In the genomic region with DNA sequence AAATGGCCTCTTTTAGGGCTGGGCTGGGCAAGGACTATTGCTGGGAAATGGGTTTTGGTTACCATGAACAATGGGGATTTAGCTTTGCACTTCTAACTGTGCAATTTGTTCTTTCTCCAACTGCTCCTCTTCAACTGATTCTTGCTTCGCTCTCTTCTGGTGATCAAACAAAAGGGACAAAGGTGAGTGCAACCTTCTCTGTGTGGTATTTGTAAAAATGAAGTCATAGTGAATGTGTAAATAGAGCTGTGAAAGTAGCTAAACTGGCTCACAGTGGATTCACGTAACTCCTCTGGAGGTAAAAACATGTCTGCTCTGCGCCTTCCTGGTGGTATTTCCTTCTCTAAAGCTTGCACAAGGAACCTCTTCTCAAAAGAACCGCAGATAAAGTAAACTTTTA, we compare ENCODE assay signal across 20 cellular contexts. TPM values are rescaled to one million over a fixed set of nuclear protein-coding genes. Genes with fewer than 3 reads are reported as not detected.
DNase-seq lines count a peak whose midpoint lies in the region; ATAC-seq and TF ChIP-seq lines count a peak whose summit lies in the region.
"Had no signal": no experiment of that assay in that cellular context is flagged by ENCODE, and none has a peak within 500 bp of the region (broad histone marks: within the 10 kb centered on the region; RNA-seq: fewer than 3 reads in every experiment).

No MANE protein-coding gene starts in this region.

- H3K27me3 ChIP-seq in mucosa of stomach (ENCODE audit: control insufficient read depth, insufficient read depth, low read length) = no peaks in the 10 kb centered on the region
- H3K27me3 ChIP-seq: foreskin keratinocyte, neural progenitor cell had no signal

- peak overlapping the region; percentile 16 for H3K4me3 Mint-ChIP-seq in Calu3 (ENCODE audit: low read depth, unreplicated experiment)
- H3K4me3 Mint-ChIP-seq: activated CD4-positive, alpha-beta T cell treated with anti-CD3 and anti-CD28 coated beads, Interleukin-2, amount 10 ng/mL, durations not matched to agents 7 days and 5 days; CD4-positive, alpha-beta T cell; HFFc6; neural progenitor cell had no signal

- intact Hi-C loops in Calu3 (cut with micrococcal nuclease; ENCODE audit: unreplicated experiment) = no loop called here

- DNase-seq in Calu3 (peak; percentile 33), NCI-H2029 treated with DMSO at 0.1 percent for 48 hours (lab: John Stamatoyannopoulos, UW) (peak; percentile 56), epithelial cell of esophagus (ENCODE audit: low read depth) (peak; percentile 64), HK-2 (ENCODE audit: unreplicated experiment) (no peak), NCI-H1092 treated with DMSO at 0.1 percent for 48 hours (lab: John Stamatoyannopoulos, UW) (no peak)
- no peak for DNase-seq in activated CD4-positive, alpha-beta T cell treated with anti-CD3 and anti-CD28 coated beads, Interleukin-2, amount 50 U/mL, for 1 hour
- DNase-seq: activated CD4-positive, alpha-beta T cell treated with anti-CD3 and anti-CD28 coated beads, Interleukin-2, amount 10 ng/mL, durations not matched to agents 7 days and 5 days; activated CD8-positive, alpha-beta memory T cell treated with anti-CD3 and anti-CD28 coated beads, Interleukin-2, amount 50 U/mL, for 4 hours; activated effector memory CD4-positive, alpha-beta T cell treated with Interleukin-2 at 50 U/mL for 16 hours; CD4-positive, alpha-beta T cell; dermis blood vessel endothelial cell; foreskin keratinocyte; HFFc6; hippocampal formation; NCI-H1092; SW 1271 had no signal

- H3K36me3 Mint-ChIP-seq in Calu3 (ENCODE audit: insufficient read depth, unreplicated experiment) = no peaks in the 10 kb centered on the region
- H3K36me3 Mint-ChIP-seq: neural progenitor cell had no signal

- H3K9me3 ChIP-seq in mucosa of stomach (ENCODE audit: control insufficient read depth, low read length) = no peaks in the 10 kb centered on the region

- no peak overlapping the region for H3K4me3 ChIP-seq in epithelial cell of esophagus (ENCODE audit: low read length)
- H3K4me3 ChIP-seq in mucosa of stomach (ENCODE audit: low read length) = peak overlapping the region; percentile 12
- H3K4me3 ChIP-seq: neural progenitor cell had no signal

- ATAC-seq in HG02588 (IDR thresholded peaks at IDR 0.05; ENCODE audit: unreplicated experiment) = no peak
- ATAC-seq: foreskin keratinocyte had no signal

- CTCF ChIA-PET in Calu3 (lab: Charles Lee) = interaction anchor here (0.5 to 1.2 kb wide), 4 partner anchors 16 to 584 kb away, joined by 3 read pairs; no protein-coding TSS in a partner anchor

- H3K4me1 ChIP-seq in mucosa of stomach (ENCODE audit: control insufficient read depth, insufficient read depth, low read length) = peaks cover 33% of the 10 kb centered on the region
- H3K4me1 ChIP-seq: neural progenitor cell had no signal

- H3K27me3 Mint-ChIP-seq in Calu3 (ENCODE audit: unreplicated experiment) = no peaks in the 10 kb centered on the region

- peaks cover 37% of the 10 kb centered on the region for H3K4me1 Mint-ChIP-seq in Calu3 (ENCODE audit: low read depth, unreplicated experiment)
- H3K4me1 Mint-ChIP-seq: activated CD4-positive, alpha-beta T cell treated with anti-CD3 and anti-CD28 coated beads, Interleukin-2, amount 10 ng/mL, durations not matched to agents 7 days and 5 days; neural progenitor cell had no signal

- no peaks in the 10 kb centered on the region for H3K36me3 ChIP-seq in mucosa of stomach (ENCODE audit: control insufficient read depth, insufficient read depth, low read length)
- H3K36me3 ChIP-seq: neural progenitor cell had no signal

- peak overlapping the region; percentile 44 for H3K27ac Mint-ChIP-seq in Calu3 (ENCODE audit: unreplicated experiment)
- H3K27ac Mint-ChIP-seq: activated CD4-positive, alpha-beta T cell treated with anti-CD3 and anti-CD28 coated beads, Interleukin-2, amount 10 ng/mL, durations not matched to agents 7 days and 5 days; CD4-positive, alpha-beta T cell; HFFc6; neural progenitor cell had no signal

- peaks cover 1% of the 10 kb centered on the region for H3K9me3 Mint-ChIP-seq in Calu3 (ENCODE audit: low read depth, unreplicated experiment)
- H3K9me3 Mint-ChIP-seq: activated CD4-positive, alpha-beta T cell treated with anti-CD3 and anti-CD28 coated beads, Interleukin-2, amount 10 ng/mL, durations not matched to agents 7 days and 5 days; CD4-positive, alpha-beta T cell; neural progenitor cell had no signal

- TF ChIP-seq CTCF in Calu3 (IDR thresholded peaks at IDR 0.05; ENCODE audit: unreplicated experiment) = no peak
- TF ChIP-seq CTCF in epithelial cell of esophagus (IDR thresholded peaks at IDR 0.05; ENCODE audit: insufficient read depth, low read depth, low read length, missing control alignments) = no peak

- peak overlapping the region; percentile 61 for H3K9ac ChIP-seq in mucosa of stomach (ENCODE audit: low read length)
- H3K9ac ChIP-seq: KMS-11, neural progenitor cell had no signal

- no TSS peak for BruUV-seq in Calu3 (replicated peaks; lab: Mats Ljungman, UMichigan)

RNA-seq across cellular contexts. Expression of gene SPINK14, which starts 20.9 kb away (rescaled TPM):
- total RNA-seq in Calu3 (2022) = not detected in 2 replicates
- total RNA-seq: activated CD4-positive, alpha-beta T cell treated with anti-CD3 and anti-CD28 coated beads, Interleukin-2, amount 10 ng/mL, durations not matched to agents 7 days and 5 days; CD4-positive, alpha-beta T cell; dermis blood vessel endothelial cell; foreskin keratinocyte; HFFc6 had no signal

RNA-seq across cellular contexts. Expression of gene SPINK6, which starts 55.4 kb away (rescaled TPM):
- not detected in 2 replicates for total RNA-seq in Calu3 (2022)
- total RNA-seq: activated CD4-positive, alpha-beta T cell treated with anti-CD3 and anti-CD28 coated beads, Interleukin-2, amount 10 ng/mL, durations not matched to agents 7 days and 5 days; CD4-positive, alpha-beta T cell; dermis blood vessel endothelial cell; HFFc6 had no signal

Comparison
In these comparisons a context has a peak if more than half of its experiments do, and no peak if none do; other contexts are left out.
1. DNase-seq: peak in Calu3 (single experiment), NCI-H2029 treated with DMSO at 0.1 percent for 48 hours (single experiment) and epithelial cell of esophagus (single experiment); none in HK-2 (single experiment), activated CD4-positive, alpha-beta T cell treated with anti-CD3 and anti-CD28 coated beads, Interleukin-2, amount 50 U/mL, for 1 hour (single experiment) and NCI-H1092 treated with DMSO at 0.1 percent for 48 hours (single experiment).